ENCODE assay signal across 8 cellular contexts in the genomic region with DNA sequence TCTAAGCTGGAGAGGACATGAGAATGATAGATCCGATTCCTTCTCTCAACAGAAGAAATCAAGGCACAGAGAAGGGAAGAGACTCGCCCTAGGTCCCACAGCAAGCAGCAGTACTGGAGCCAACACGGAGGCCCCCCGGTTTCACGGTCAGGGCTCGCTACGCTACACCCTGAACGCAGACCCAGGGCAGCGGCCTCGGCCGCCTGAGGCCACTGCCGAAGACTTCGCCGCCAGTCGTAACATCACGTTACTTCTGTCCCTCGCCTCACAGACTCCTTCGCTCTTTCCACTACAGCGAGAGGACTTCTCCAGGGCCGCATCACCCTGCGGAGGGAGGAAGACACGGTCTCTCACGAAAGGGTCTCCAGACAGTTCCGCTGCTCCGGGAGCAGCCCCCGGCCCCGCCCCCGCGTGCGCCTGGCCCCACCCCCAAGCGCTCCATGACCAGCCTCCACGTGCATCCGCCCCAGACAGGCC. TPM values are rescaled to one million over a fixed set of nuclear protein-coding genes. Genes with fewer than 3 reads are reported as not detected.
A peak's percentile ranks its signal among the peaks of the same experiment; 100 is the strongest.
DNase-seq lines count a peak whose midpoint lies in the region; ATAC-seq, FAIRE-seq and TF ChIP-seq lines count a peak whose summit lies in the region.

No MANE protein-coding gene starts in this region.

- intact Hi-C loops in dendritic cell treated with granulocyte-macrophage colony-stimulating factor and Interleukin-4, amounts not matched to agents 40 ng/mL and 50 ng/mL, for 4 days (cut with micrococcal nuclease), result loop anchor here (1.0 kb wide), 1 partner anchor 32 kb away; the partner anchor contains the start of gene DPF3
- intact Hi-C loops in natural killer cell (cut with micrococcal nuclease), result loop anchor here (1.0 to 2.0 kb wide), 2 partner anchors 32 to 133 kb away; partner anchors contain the start of genes DPF3 and RBM25

- H3K27me3 ChIP-seq in HUES48 (ENCODE audit: control insufficient read depth, insufficient read depth, low read length), result peaks cover 14% of the 10 kb centered on the region

- H3K4me3 Mint-ChIP-seq in dendritic cell treated with granulocyte-macrophage colony-stimulating factor and Interleukin-4, amounts not matched to agents 40 ng/mL and 50 ng/mL, for 4 days, result peak overlapping the region; percentile 87
- peak overlapping the region; percentile 93 for H3K4me3 Mint-ChIP-seq in natural killer cell

- H3K27ac ChIP-seq in A549 (peak overlapping the region; percentile 46 to 79; a peak in 5 of 6 replicates), HUES48 (ENCODE audit: low read depth, low read length) (no peak overlapping the region)

- H3K4me3 ChIP-seq in A549, result peak overlapping the region; percentile 67
- H3K4me3 ChIP-seq in HUES48 (ENCODE audit: low read depth, low read length), result peak overlapping the region; percentile 52

- H3K9me3 Mint-ChIP-seq in dendritic cell treated with granulocyte-macrophage colony-stimulating factor and Interleukin-4, amounts not matched to agents 40 ng/mL and 50 ng/mL, for 4 days, result no peaks in the 10 kb centered on the region
- H3K9me3 Mint-ChIP-seq in natural killer cell, result no peaks in the 10 kb centered on the region

- TF ChIP-seq EP300 in A549 (IDR thresholded peaks at IDR 0.05), result no peak

- no peaks in the 10 kb centered on the region for H3K36me3 ChIP-seq in HUES48 (ENCODE audit: control insufficient read depth, insufficient read depth, low read length)

- H3K4me1 ChIP-seq in A549 (peaks cover 5% of the 10 kb centered on the region; the same call in 1 of the 3 replicates), HUES48 (ENCODE audit: control insufficient read depth, insufficient read depth, low read length) (peaks cover 2% of the 10 kb centered on the region; the same call in 1 of the 2 replicates)

- DNase-seq in A549 (ENCODE audit: low read depth in 1 of 2, low spot score in 1 of 2) (no peak), natural killer cell (no peak), NCI-H1092 treated with DMSO at 0.1 percent for 48 hours (lab: John Stamatoyannopoulos, UW) (no peak), GM19238 (ENCODE audit: insufficient read length, low spot score) (no peak)
- no peak for DNase-seq in activated CD4-positive, CD25-positive, alpha-beta regulatory T cell (lab: John Stamatoyannopoulos, UW)

- CTCF ChIA-PET in A549 (lab: Yijun Ruan, JAX), result interaction anchor here (1.3 to 2.6 kb wide), 7 partner anchors 14 to 412 kb away, joined by 5 to 14 read pairs (median 10); no protein-coding TSS in a partner anchor

- peaks cover 30% of the 10 kb centered on the region for H3K27me3 Mint-ChIP-seq in dendritic cell treated with granulocyte-macrophage colony-stimulating factor and Interleukin-4, amounts not matched to agents 40 ng/mL and 50 ng/mL, for 4 days
- H3K27me3 Mint-ChIP-seq in natural killer cell (ENCODE audit: low read depth in 2 of 2), result peaks cover 0 to 11% of the 10 kb centered on the region in 2 donors

- no peak for TF ChIP-seq POLR2A in A549 (IDR thresholded peaks at IDR 0.05; ENCODE audit: low read length)

- peak overlapping the region; percentile 88 for H3K4me2 ChIP-seq in A549

- WGBS in A549 (ENCODE audit: missing lambda C conversion rate), result 18% methylated on average over 24 of the region's 33 CpGs

- H3K27ac Mint-ChIP-seq in dendritic cell treated with granulocyte-macrophage colony-stimulating factor and Interleukin-4, amounts not matched to agents 40 ng/mL and 50 ng/mL, for 4 days, result peak overlapping the region; percentile 75
- H3K27ac Mint-ChIP-seq in natural killer cell, result peak overlapping the region; percentile 74 to 83

- no peak for FAIRE-seq in A549 (lab: Jason Lieb, UNC)

- no peak for TF ChIP-seq RAD21 in A549 (conservative IDR thresholded peaks at IDR 0.05 in 1 of 2, IDR thresholded peaks at IDR 0.05 in 1 of 2)

- H3K36me3 Mint-ChIP-seq in dendritic cell treated with granulocyte-macrophage colony-stimulating factor and Interleukin-4, amounts not matched to agents 40 ng/mL and 50 ng/mL, for 4 days (ENCODE audit: low read depth), result peaks cover 5% of the 10 kb centered on the region
- H3K36me3 Mint-ChIP-seq in natural killer cell, result no peaks in the 10 kb centered on the region

- 0 out of 2 replicates have a peak overlapping the region, but pooled peaks have one; percentile 13 for H3K9ac ChIP-seq in HUES48 (ENCODE audit: low read depth, low read length)

- TF ChIP-seq CTCF in A549 (IDR thresholded peaks at IDR 0.05) (no peak), natural killer cell (IDR thresholded peaks at IDR 0.05) (no peak)

- POLR2A ChIA-PET in A549 (lab: Yijun Ruan, JAX), result no interaction called here

- H3K4me1 Mint-ChIP-seq in dendritic cell treated with granulocyte-macrophage colony-stimulating factor and Interleukin-4, amounts not matched to agents 40 ng/mL and 50 ng/mL, for 4 days (ENCODE audit: low read depth), result peaks cover 17% of the 10 kb centered on the region
- H3K4me1 Mint-ChIP-seq in natural killer cell, result peaks cover 8 to 18% of the 10 kb centered on the region in 2 donors

- H3K9me3 ChIP-seq in A549 (no peaks in the 10 kb centered on the region), HUES48 (ENCODE audit: control insufficient read depth, insufficient read depth, low read length) (no peaks in the 10 kb centered on the region)

- ATAC-seq in A549, result peak; percentile 55 to 60
- ATAC-seq in GM19438 (IDR thresholded peaks at IDR 0.05; ENCODE audit: low read depth, unreplicated experiment), result peak; percentile 29
- ATAC-seq in natural killer cell, result no peak

TF ChIP-seq in A549, 52 proteins besides CTCF, POLR2A, EP300 and RAD21:
- TF ChIP-seq TFCP2L1 (CRISPR knock-in tag; IDR thresholded peaks at IDR 0.05), result no peak
- TF ChIP-seq, protein P1, sequence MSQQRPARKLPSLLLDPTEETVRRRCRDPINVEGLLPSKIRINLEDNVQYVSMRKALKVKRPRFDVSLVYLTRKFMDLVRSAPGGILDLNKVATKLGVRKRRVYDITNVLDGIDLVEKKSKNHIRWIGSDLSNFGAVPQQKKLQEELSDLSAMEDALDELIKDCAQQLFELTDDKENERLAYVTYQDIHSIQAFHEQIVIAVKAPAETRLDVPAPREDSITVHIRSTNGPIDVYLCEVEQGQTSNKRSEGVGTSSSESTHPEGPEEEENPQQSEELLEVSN (IDR thresholded peaks at IDR 0.05; ENCODE audit: borderline replicate concordance, low read depth), result peak; percentile 8; the same call in 1 of the 2 replicates

RNA-seq across cellular contexts. Expression of gene DCAF4, which starts 0.4 kb away (rescaled TPM):
- polyA plus RNA-seq in A549 (2011; rRNA removed) (21.0 and 22.4 TPM in 2 replicates), A549 (2017; fragmentation: RNase III; extraction: RNeasy Plus Mini Kit Qiagen cat#74134 plus additional on column Dnase treatment) (18.4 to 18.9 TPM (median 18.8 TPM) in 3 replicates)
- 18.9 and 19.2 TPM in 2 replicates for polyA plus RNA-seq in A549 (2012; cell fraction: cytosol; rRNA removed)
- polyA plus RNA-seq in A549 (2012; cell fraction: nucleus; rRNA removed), result 43.8 and 58.5 TPM in 2 replicates
- polyA minus RNA-seq in A549 (2011; rRNA and poly(A)+ RNA removed), result 33.3 and 35.7 TPM in 2 replicates
- 10 to 100 TPM in 2 of 3 donors, 1 to 10 TPM in 1; 4.6 to 18.6 (median 16.5) TPM for total RNA-seq in natural killer cell

RNA-seq across cellular contexts. Expression of gene DPF3, which starts 32.0 kb away (rescaled TPM):
- polyA plus RNA-seq in A549 (2011; rRNA removed), result 0.05 and 0.28 TPM in 2 replicates
- 0.05 and 0.07 TPM in 2 replicates for polyA plus RNA-seq in A549 (2012; cell fraction: cytosol; rRNA removed)
- polyA plus RNA-seq in A549 (2012; cell fraction: nucleus; rRNA removed), result 0.07 and 0.10 TPM in 2 replicates
- polyA plus RNA-seq in A549 (2017; fragmentation: RNase III; extraction: RNeasy Plus Mini Kit Qiagen cat#74134 plus additional on column Dnase treatment), result 0.09 to 0.24 TPM (median 0.10 TPM) in 3 replicates
- polyA minus RNA-seq in A549 (2011; rRNA and poly(A)+ RNA removed), result 0.58 TPM in 1 of 2 replicates, not detected in the other
- total RNA-seq in natural killer cell, result 1 to 10 TPM; 1.4 to 1.8 (median 1.4) TPM

Comparison
In these comparisons a context has a peak if more than half of its experiments do, and no peak if none do; other contexts are left out.
1. ATAC-seq: peak in A549 (2 of 2) and GM19438 (single experiment); none in natural killer cell (0 of 3).